ENCODE assay signal across 30 cellular contexts in genomic region chr2:26875808-26876207, GRCh38. TPM values are rescaled to one million over a fixed set of nuclear protein-coding genes. Genes with fewer than 3 reads are reported as not detected.
"Had no signal": no experiment of that assay in that cellular context is flagged by ENCODE, and none has a peak within 500 bp of the region (broad histone marks: within the 10 kb centered on the region; RNA-seq: fewer than 3 reads in every experiment).

No MANE protein-coding gene starts in this region.

- FAIRE-seq: islet of Langerhans, keratinocyte, kidney had no signal

- H3K27me3 ChIP-seq: hepatocyte had no signal

- H3K4me2 ChIP-seq: hepatocyte had no signal

- H3K9me3 ChIP-seq: left lung, left ventricle myocardium inferior, lower lobe of right lung, mucosa of descending colon had no signal

- H2AFZ ChIP-seq: hepatocyte had no signal

- H3K4me1 ChIP-seq: left lung, lower lobe of right lung had no signal

- H3K36me3 ChIP-seq: left lung, left ventricle myocardium inferior, lower lobe of right lung had no signal

- H3K79me2 ChIP-seq: hepatocyte had no signal

- H3K27ac ChIP-seq: hepatocyte, left lung, left ventricle myocardium inferior, lower lobe of right lung had no signal

- DNase-seq: hippocampal formation; hypothalamus; immature natural killer cell; islet precursor cell; kidney; kidney glomerular epithelial cell; left cardiac atrium; left colon; left lung; left ventricle myocardium inferior; left ventricle myocardium superior; lower lobe of right lung; mammary epithelial cell; mesenchymal stem cell; mesendoderm; midbrain; mucosa of descending colon; naive B cell; naive thymus-derived CD4-positive, alpha-beta T cell; naive thymus-derived CD8-positive, alpha-beta T cell had no signal

- ATAC-seq: left cardiac atrium; left colon; left lobe of liver; left lung; left ventricle myocardium superior; lower lobe of right lung; mucosa of descending colon; naive thymus-derived CD4-positive, alpha-beta T cell; naive thymus-derived CD8-positive, alpha-beta T cell had no signal

- H3K4me3 ChIP-seq: hepatocyte, left lung, left ventricle myocardium inferior, lower lobe of right lung, lung, mucosa of descending colon had no signal

RNA-seq across cellular contexts. Expression of gene DPYSL5, which starts 27.9 kb away (rescaled TPM):
- total RNA-seq: kidney; left cardiac atrium; left lobe of liver; left lung; left ventricle myocardium inferior; left ventricle myocardium superior; liver; lower leg skin; lower lobe of right lung; lung microvascular endothelial cell; mammary epithelial cell; mesenteric fat pad; mononuclear cell; naive thymus-derived CD4-positive, alpha-beta T cell; naive thymus-derived CD8-positive, alpha-beta T cell had no signal
- polyA plus RNA-seq: immature natural killer cell; keratinocyte; liver; lung; mammary epithelial cell; naive thymus-derived CD4-positive, alpha-beta T cell; naive thymus-derived CD8-positive, alpha-beta T cell had no signal
